In genomic region chr15:91263632-91264477, GRCh38 we compare ENCODE assay signal across 11 cellular contexts.
DNase-seq lines count a peak whose midpoint lies in the region; ATAC-seq and TF ChIP-seq lines count a peak whose summit lies in the region.
"Had no signal": no experiment of that assay in that cellular context is flagged by ENCODE, and none has a peak within 500 bp of the region (broad histone marks: within the 10 kb centered on the region; RNA-seq: fewer than 3 reads in every experiment).

No MANE protein-coding gene starts in this region.

- no peaks in the 10 kb centered on the region for H3K9me3 ChIP-seq in right atrium auricular region
- H3K9me3 ChIP-seq in sigmoid colon = no peaks in the 10 kb centered on the region

- no peak overlapping the region for H3K4me3 Mint-ChIP-seq in WTC11
- no peak overlapping the region for H3K4me3 Mint-ChIP-seq in mesothelial cell of epicardium
- H3K4me3 Mint-ChIP-seq: CD4-positive, CD25-positive, alpha-beta regulatory T cell; natural killer cell treated with Interleukin-12 subunit alpha and Interleukin-12 subunit beta and Interleukin-15 and Interleukin-18, amount 100 ng/mL, for 72 hours had no signal

- peak; percentile 49 for ATAC-seq in WTC11
- ATAC-seq: natural killer cell treated with Interleukin-12 subunit alpha and Interleukin-12 subunit beta and Interleukin-15 and Interleukin-18, amount 100 ng/mL, for 72 hours had no signal

- peak; percentile 9 for DNase-seq in EL
- no peak for DNase-seq in WTC11 (ENCODE audit: low spot score)
- DNase-seq in right atrium auricular region (ENCODE audit: low spot score) = peak; percentile 93
- DNase-seq in sigmoid colon = peak; percentile 94
- DNase-seq in mesothelial cell of epicardium (ENCODE audit: low spot score in 2 of 2, unreplicated experiment in 2 of 2) = no peak
- no peak for DNase-seq in NCI-H1417 treated with DMSO at 0.1 percent for 48 hours (lab: John Stamatoyannopoulos, UW)
- DNase-seq in NCI-H2107 treated with DMSO at 0.1 percent for 48 hours (lab: John Stamatoyannopoulos, UW; ENCODE audit: unreplicated experiment) = no peak
- DNase-seq in NCI-H2196 treated with DMSO at 0.1 percent for 48 hours (lab: John Stamatoyannopoulos, UW; ENCODE audit: unreplicated experiment) = no peak
- DNase-seq: activated CD4-positive, alpha-beta T cell treated with anti-CD3 and anti-CD28 coated beads, Interleukin-2, amount 50 U/mL, for 1 hour; CD4-positive, CD25-positive, alpha-beta regulatory T cell had no signal

- TF ChIP-seq CTCF in WTC11 (IDR thresholded peaks at IDR 0.05) = no peak
- TF ChIP-seq CTCF in right atrium auricular region (IDR thresholded peaks at IDR 0.05) = no peak
- no peak for TF ChIP-seq CTCF in sigmoid colon (IDR thresholded peaks at IDR 0.05)
- TF ChIP-seq CTCF in mesothelial cell of epicardium (IDR thresholded peaks at IDR 0.05; ENCODE audit: unreplicated experiment) = no peak

- H3K9me3 Mint-ChIP-seq in WTC11 = peaks cover 4% of the 10 kb centered on the region
- H3K9me3 Mint-ChIP-seq in mesothelial cell of epicardium = no peaks in the 10 kb centered on the region
- H3K9me3 Mint-ChIP-seq: CD4-positive, CD25-positive, alpha-beta regulatory T cell; natural killer cell treated with Interleukin-12 subunit alpha and Interleukin-12 subunit beta and Interleukin-15 and Interleukin-18, amount 100 ng/mL, for 72 hours had no signal

- WGBS in sigmoid colon, 2 donors = 48 to 60% methylated on average over 15 of the region's 15 CpGs

- H3K4me1 Mint-ChIP-seq in WTC11 (no peaks in the 10 kb centered on the region), mesothelial cell of epicardium (no peaks in the 10 kb centered on the region)
- H3K4me1 Mint-ChIP-seq: CD4-positive, CD25-positive, alpha-beta regulatory T cell had no signal

- H3K4me3 ChIP-seq in right atrium auricular region (peak overlapping the region; percentile 0 to 27), sigmoid colon (peak overlapping the region in 3 of 4 donors; percentile 1 to 30 (median 21))

- H3K27me3 Mint-ChIP-seq in WTC11 (ENCODE audit: low read depth) = no peaks in the 10 kb centered on the region; the same call in 1 of the 2 replicates
- peaks cover 47% of the 10 kb centered on the region for H3K27me3 Mint-ChIP-seq in mesothelial cell of epicardium (ENCODE audit: low read depth)

- H3K27ac ChIP-seq in right atrium auricular region (peak overlapping the region; percentile 71 to 76), sigmoid colon (peak overlapping the region; percentile 55 to 82 (median 79))

- no peak overlapping the region for H3K27ac Mint-ChIP-seq in WTC11
- no peak overlapping the region for H3K27ac Mint-ChIP-seq in mesothelial cell of epicardium
- H3K27ac Mint-ChIP-seq: natural killer cell treated with Interleukin-12 subunit alpha and Interleukin-12 subunit beta and Interleukin-15 and Interleukin-18, amount 100 ng/mL, for 72 hours had no signal

- CTCF ChIA-PET in WTC11 (lab: Charles Lee) = interaction anchor here (1.0 to 1.6 kb wide), 3 partner anchors 16 to 307 kb away, joined by 3 to 6 read pairs (median 3); no protein-coding TSS in a partner anchor

- H3K4me1 ChIP-seq in right atrium auricular region = peaks cover 0 to 26% of the 10 kb centered on the region in 2 donors
- peaks cover 0 to 36% (median 17%) of the 10 kb centered on the region in 4 donors for H3K4me1 ChIP-seq in sigmoid colon

- TF ChIP-seq EP300 in sigmoid colon (IDR thresholded peaks at IDR 0.05) = peak in 2 of 4 donors; percentile 40 to 66

- H3K36me3 Mint-ChIP-seq in WTC11 (peaks cover 2% of the 10 kb centered on the region; the same call in 1 of the 2 replicates), mesothelial cell of epicardium (no peaks in the 10 kb centered on the region)
- H3K36me3 Mint-ChIP-seq: CD4-positive, CD25-positive, alpha-beta regulatory T cell; natural killer cell treated with Interleukin-12 subunit alpha and Interleukin-12 subunit beta and Interleukin-15 and Interleukin-18, amount 100 ng/mL, for 72 hours had no signal

- no peaks in the 10 kb centered on the region for H3K27me3 ChIP-seq in right atrium auricular region
- H3K27me3 ChIP-seq in sigmoid colon = no peaks in the 10 kb centered on the region

- TF ChIP-seq POLR2A in sigmoid colon (IDR thresholded peaks at IDR 0.05) = peak in 1 of 2 donors; percentile 11

- intact Hi-C loops in sigmoid colon (cut with DNase I) = no loop called here

- POLR2A ChIA-PET in WTC11 (lab: Charles Lee) = no interaction called here

- no peaks in the 10 kb centered on the region for H3K36me3 ChIP-seq in right atrium auricular region
- H3K36me3 ChIP-seq in sigmoid colon = no peaks in the 10 kb centered on the region

TF ChIP-seq in WTC11, 78 proteins besides CTCF, POLR2A, EP300 and RAD21:
- TF ChIP-seq ATF3 (CRISPR knock-in tag; conservative IDR thresholded peaks at IDR 0.05) (no peak), IRF1 (CRISPR knock-in tag; IDR thresholded peaks at IDR 0.05) (no peak), NR2C2 (CRISPR knock-in tag; IDR thresholded peaks at IDR 0.05) (no peak), JUN (CRISPR knock-in tag; IDR thresholded peaks at IDR 0.05) (no peak), HMGXB4 (CRISPR knock-in tag; IDR thresholded peaks at IDR 0.05) (no peak), MAX (CRISPR knock-in tag; IDR thresholded peaks at IDR 0.05) (no peak), USF2 (CRISPR knock-in tag; IDR thresholded peaks at IDR 0.05) (no peak), ZNF425 (CRISPR knock-in tag; conservative IDR thresholded peaks at IDR 0.05) (no peak), EMX1 (CRISPR knock-in tag; IDR thresholded peaks at IDR 0.05) (no peak), NFYB (CRISPR knock-in tag; conservative IDR thresholded peaks at IDR 0.05; ENCODE audit: low read depth) (no peak)

Comparison
In these comparisons a context has a peak if more than half of its experiments do, and no peak if none do; other contexts are left out.
1. DNase-seq: peak in EL (single experiment), right atrium auricular region (single experiment) and sigmoid colon (single experiment); none in WTC11 (single experiment), mesothelial cell of epicardium (0 of 2), NCI-H1417 treated with DMSO at 0.1 percent for 48 hours (single experiment), NCI-H2107 treated with DMSO at 0.1 percent for 48 hours (single experiment) and NCI-H2196 treated with DMSO at 0.1 percent for 48 hours (single experiment).